In the genomic region with DNA sequence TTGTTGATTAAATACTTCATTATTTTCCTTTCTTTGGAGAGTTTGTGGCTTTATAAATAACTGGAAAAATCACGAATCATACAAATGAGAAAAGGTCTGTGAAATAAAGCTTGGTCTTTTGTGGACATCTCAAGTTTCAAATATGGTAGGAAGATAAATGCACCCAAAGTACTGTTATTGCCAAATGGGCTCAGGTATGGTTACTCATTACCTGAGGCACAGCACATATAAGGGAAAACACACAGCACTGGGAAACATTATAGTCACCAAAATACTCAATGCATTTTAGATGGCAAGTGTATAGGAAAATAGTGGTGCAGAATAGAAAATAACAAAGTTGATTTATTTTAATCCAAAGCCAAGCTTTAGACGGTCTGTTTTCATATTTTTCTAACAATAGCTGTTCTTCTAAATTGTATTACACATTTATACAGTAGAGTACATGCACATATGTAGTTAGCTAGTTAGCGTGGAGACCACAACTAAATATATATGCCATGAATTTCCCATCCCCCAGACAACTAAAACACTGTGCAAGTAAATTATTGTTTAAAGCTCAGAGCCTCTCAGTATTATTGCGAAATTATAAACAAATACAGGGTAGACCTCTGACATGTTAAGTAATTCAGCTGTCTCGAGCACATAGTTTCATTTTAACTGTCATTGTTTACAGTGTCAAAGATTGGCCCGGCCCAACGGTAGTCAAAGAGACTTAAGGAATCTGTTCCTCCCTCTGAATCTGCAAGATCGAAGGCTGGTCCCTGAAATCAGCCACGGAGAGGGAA, we compare ENCODE assay signal across 8 cellular contexts.
DNase-seq lines count a peak whose midpoint lies in the region; ATAC-seq and TF ChIP-seq lines count a peak whose summit lies in the region.

No MANE protein-coding gene starts in this region.

- H3K27ac ChIP-seq in RWPE2 (ENCODE audit: poor library complexity, severe bottlenecking) (peak overlapping the region; percentile 32), rectal smooth muscle tissue (ENCODE audit: low read depth, low read length) (peak overlapping the region; percentile 67)

- no peaks in the 10 kb centered on the region for H3K36me3 ChIP-seq in RWPE2 (ENCODE audit: low read depth)
- no peaks in the 10 kb centered on the region for H3K36me3 ChIP-seq in rectal smooth muscle tissue (ENCODE audit: control insufficient read depth, insufficient read depth, low read length)

- peak; percentile 31 for DNase-seq in NCI-H2107 treated with DMSO at 0.1 percent for 48 hours (lab: John Stamatoyannopoulos, UW; ENCODE audit: unreplicated experiment)
- no peak for DNase-seq in NCI-H2107 (lab: John Stamatoyannopoulos, UW)
- no peak for DNase-seq in RWPE2 (ENCODE audit: low spot score)
- DNase-seq in fibroblast of pulmonary artery (ENCODE audit: low read depth) = peak; percentile 74
- no peak for DNase-seq in occipital lobe (lab: John Stamatoyannopoulos, UW)
- no peak for DNase-seq in HUDEP-2 (lab: John Stamatoyannopoulos, UW; ENCODE audit: unreplicated experiment in 76 of 76)

- H3K9ac ChIP-seq in rectal smooth muscle tissue (ENCODE audit: low read length) = peak overlapping the region; percentile 16

- H3K4me3 ChIP-seq in RWPE2 (ENCODE audit: severe bottlenecking) (peak overlapping the region; percentile 45), fibroblast of pulmonary artery (replicated peaks; ENCODE audit: low read depth, low read length) (peak overlapping the region; percentile 85), rectal smooth muscle tissue (ENCODE audit: low read length) (peak overlapping the region; percentile 66)

- H3K4me1 ChIP-seq in RWPE2 (ENCODE audit: insufficient read depth, poor library complexity, severe bottlenecking) (peaks cover 11% of the 10 kb centered on the region), rectal smooth muscle tissue (ENCODE audit: control insufficient read depth, insufficient read depth, low read length) (no peaks in the 10 kb centered on the region)

- H3K9me3 ChIP-seq in RWPE2 (ENCODE audit: severe bottlenecking) = no peaks in the 10 kb centered on the region

- TF ChIP-seq CTCF in RWPE2 (IDR thresholded peaks at IDR 0.05; ENCODE audit: poor library complexity, severe bottlenecking) (no peak), fibroblast of pulmonary artery (IDR thresholded peaks at IDR 0.05; ENCODE audit: low read length, missing control alignments) (no peak)

- ATAC-seq in HG02798 (IDR thresholded peaks at IDR 0.05; ENCODE audit: poor library complexity, unreplicated experiment) (peak; percentile 26), RWPE2 (ENCODE audit: low read depth) (no peak; the same call in 2 of the 3 replicates)

- H3K27me3 ChIP-seq in RWPE2 (ENCODE audit: insufficient read depth, poor library complexity, severe bottlenecking) = no peaks in the 10 kb centered on the region
- H3K27me3 ChIP-seq in rectal smooth muscle tissue (ENCODE audit: control insufficient read depth, insufficient read depth, low read length) = no peaks in the 10 kb centered on the region

Comparison
In these comparisons a context has a peak if more than half of its experiments do, and no peak if none do; other contexts are left out.
1. DNase-seq: peak in NCI-H2107 treated with DMSO at 0.1 percent for 48 hours (single experiment) and fibroblast of pulmonary artery (single experiment); none in NCI-H2107 (single experiment), RWPE2 (single experiment), occipital lobe (single experiment) and HUDEP-2 (0 of 76).
2. Peak in every context shown above with its lines, with median percentiles within 50 percentile points of each other: H3K4me3 ChIP-seq.